16 cellular contexts compared by ENCODE assay signal in genomic region chr7:135946289-135947055, GRCh38. TPM values are rescaled to one million over a fixed set of nuclear protein-coding genes. Genes with fewer than 3 reads are reported as not detected.
DNase-seq lines count a peak whose midpoint lies in the region; ATAC-seq and TF ChIP-seq lines count a peak whose summit lies in the region.
"Had no signal": no experiment of that assay in that cellular context is flagged by ENCODE, and none has a peak within 500 bp of the region (broad histone marks: within the 10 kb centered on the region; RNA-seq: fewer than 3 reads in every experiment).

No MANE protein-coding gene starts in this region.

- H3K27ac ChIP-seq in cardiac muscle cell (peak overlapping the region; percentile 62), heart left ventricle (no peak overlapping the region), VCaP (peak overlapping the region; percentile 6; the same call in 1 of the 2 replicates), esophagus muscularis mucosa (replicated peaks in 1 of 4) (no peak overlapping the region), uterus (no peak overlapping the region)

- H3K9me3 ChIP-seq in cardiac muscle cell (ENCODE audit: low read depth), result no peaks in the 10 kb centered on the region
- H3K9me3 ChIP-seq in heart left ventricle, result no peaks in the 10 kb centered on the region
- H3K9me3 ChIP-seq in esophagus muscularis mucosa, result no peaks in the 10 kb centered on the region
- H3K9me3 ChIP-seq in uterus, result no peaks in the 10 kb centered on the region

- H3K4me1 ChIP-seq in cardiac muscle cell (ENCODE audit: low read depth) (peaks cover 72% of the 10 kb centered on the region), heart left ventricle (peaks cover 0 to 48% (median 13%) of the 10 kb centered on the region in 12 donors), esophagus muscularis mucosa (peaks cover 0 to 12% (median 0%) of the 10 kb centered on the region in 4 donors), uterus (no peaks in the 10 kb centered on the region)

- H3K36me3 ChIP-seq in cardiac muscle cell (peaks cover 20% of the 10 kb centered on the region), heart left ventricle (peaks cover 0 to 55% (median 31%) of the 10 kb centered on the region in 9 donors), esophagus muscularis mucosa (peaks cover 0 to 43% (median 18%) of the 10 kb centered on the region in 4 donors), uterus (no peaks in the 10 kb centered on the region)

- H3K27me3 ChIP-seq in cardiac muscle cell (no peaks in the 10 kb centered on the region), heart left ventricle (no peaks in the 10 kb centered on the region), esophagus muscularis mucosa (no peaks in the 10 kb centered on the region), uterus (no peaks in the 10 kb centered on the region)

- TF ChIP-seq CTCF in cardiac muscle cell (IDR thresholded peaks at IDR 0.05; ENCODE audit: low read depth, low read length), result no peak
- no peak for TF ChIP-seq CTCF in heart left ventricle (IDR thresholded peaks at IDR 0.05)
- TF ChIP-seq CTCF in VCaP (conservative IDR thresholded peaks at IDR 0.05), result no peak
- TF ChIP-seq CTCF in esophagus muscularis mucosa (IDR thresholded peaks at IDR 0.05), result no peak
- no peak for TF ChIP-seq CTCF in uterus (IDR thresholded peaks at IDR 0.05)

- ATAC-seq in heart left ventricle (no peak), GM18873 (IDR thresholded peaks at IDR 0.05; ENCODE audit: low FRiP score, unreplicated experiment) (no peak)

- no peak for TF ChIP-seq EP300 in esophagus muscularis mucosa (IDR thresholded peaks at IDR 0.05)

- DNase-seq in cardiac muscle cell (ENCODE audit: low read depth in 1 of 2, low spot score in 1 of 2), result no peak
- DNase-seq in heart left ventricle, result no peak
- peak; percentile 29 for DNase-seq in DMS79 (lab: John Stamatoyannopoulos, UW)
- peak; percentile 32 for DNase-seq in myocyte (ENCODE audit: low read depth)
- no peak for DNase-seq in esophagus muscularis mucosa (ENCODE audit: extremely low spot score)
- no peak for DNase-seq in uterus
- DNase-seq: ACHN; C1 segment of cervical spinal cord; Calu3; CD4-positive, alpha-beta T cell; DND-41; GDM1; GOT3; H9 had no signal

- 80 to 82% (median 81%) methylated on average over 3 of the region's 3 CpGs for WGBS in heart left ventricle, 4 donors
- WGBS in esophagus muscularis mucosa, result 86% methylated on average over 3 of the region's 3 CpGs

- H3K4me3 ChIP-seq in cardiac muscle cell, result no peak overlapping the region
- no peak overlapping the region for H3K4me3 ChIP-seq in heart left ventricle
- no peak overlapping the region for H3K4me3 ChIP-seq in esophagus muscularis mucosa
- H3K4me3 ChIP-seq in uterus, result no peak overlapping the region

- intact Hi-C loops in heart left ventricle (cut with DNase I) (no loop called here), esophagus muscularis mucosa (cut with DNase I) (no loop called here), uterus (cut with DNase I; ENCODE audit: low total_unique reads) (no loop called here)

- TF ChIP-seq POLR2A in heart left ventricle (IDR thresholded peaks at IDR 0.05) (no peak), esophagus muscularis mucosa (IDR thresholded peaks at IDR 0.05; ENCODE audit: low read depth) (no peak), uterus (IDR thresholded peaks at IDR 0.05) (no peak)

RNA-seq across cellular contexts. Expression of gene MTPN, which starts 30.7 kb away (rescaled TPM):
- total RNA-seq in cardiac muscle cell (110 and 141 TPM in 2 replicates), heart left ventricle (100 to 1,000 TPM in 2 of 9 donors, 10 to 100 TPM in 7; 58.7 to 130 (median 90.4) TPM), myocyte (129 and 135 TPM in 2 replicates), esophagus muscularis mucosa (10 to 100 TPM; 68.8 to 74.9 (median 71.5) TPM), uterus (100 to 1,000 TPM in 1 of 4 donors, 10 to 100 TPM in 3; 53.8 to 125 (median 76.8) TPM)
- polyA plus RNA-seq in cardiac muscle cell (79.0 and 86.1 TPM in 2 replicates), heart left ventricle (100 to 1,000 TPM in 1 of 2 donors, 10 to 100 TPM in 1; 22.1 to 115 TPM)
- 151 TPM for polyA plus RNA-seq in myocyte (2012)

Comparison
In these comparisons a context has a peak if more than half of its experiments do, and no peak if none do; other contexts are left out.
1. H3K27ac ChIP-seq: peak in cardiac muscle cell (single experiment) and VCaP (single experiment); none in heart left ventricle (0 of 12), esophagus muscularis mucosa (0 of 4) and uterus (0 of 2).
2. DNase-seq: peak in DMS79 (single experiment) and myocyte (single experiment); none in cardiac muscle cell (0 of 2), heart left ventricle (0 of 5), esophagus muscularis mucosa (single experiment) and uterus (0 of 2).